Comparison of ENCODE assay signal across 1 cellular context in the genomic region with DNA sequence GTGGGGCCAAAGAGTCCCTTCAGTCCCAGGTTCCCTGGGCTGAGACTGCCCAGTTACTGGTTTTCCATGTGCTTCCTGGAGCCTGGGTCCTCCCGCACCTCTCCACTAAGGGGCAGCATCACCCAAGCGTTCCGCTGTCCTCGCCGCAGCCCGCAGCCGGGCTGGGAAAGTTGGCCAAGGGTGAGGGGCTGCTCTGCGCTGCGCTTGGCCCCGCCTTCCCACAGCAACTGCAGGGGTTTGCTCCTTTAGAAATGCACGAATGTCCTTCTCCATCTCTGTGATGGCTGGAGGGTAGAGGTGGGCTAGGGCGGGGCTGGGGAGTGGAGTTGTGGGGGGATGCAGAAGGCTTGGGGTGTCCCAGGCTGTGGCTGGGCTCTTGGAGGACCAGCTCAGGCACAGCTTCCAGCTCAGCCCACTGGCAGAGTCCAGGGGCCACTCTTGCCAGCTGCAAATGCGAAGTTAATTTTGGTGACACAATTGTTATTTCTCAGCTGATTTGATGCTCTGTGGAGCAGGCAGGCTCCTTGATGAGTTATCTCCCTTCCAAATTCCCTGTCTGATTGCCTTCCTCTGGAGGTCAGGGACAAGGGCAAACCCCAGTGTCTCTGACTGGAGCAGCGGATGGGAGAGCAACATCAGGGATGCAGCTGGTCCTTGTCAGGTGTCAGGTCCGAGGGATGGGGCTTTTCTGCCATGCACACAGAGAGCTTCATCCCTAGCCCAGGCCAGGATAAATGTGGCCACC.
TF ChIP-seq lines count a peak whose summit lies in the region.

No MANE protein-coding gene starts in this region.

TF ChIP-seq in HepG2, 621 proteins besides CTCF, POLR2A, EP300 and RAD21 (continued from another document and continues in another):
- 0 out of 2 replicates have a peak, but pooled peaks have one; percentile 66 for TF ChIP-seq ZNF646 (CRISPR knock-in tag; IDR thresholded peaks at IDR 0.05)
- TF ChIP-seq RERE (CRISPR knock-in tag; IDR thresholded peaks at IDR 0.05; ENCODE audit: low read depth): 0 out of 2 replicates have a peak, but pooled peaks have one; percentile 28
- 0 out of 2 replicates have a peak, but pooled peaks have one; percentile 32 for TF ChIP-seq DMAP1 (CRISPR knock-in tag; IDR thresholded peaks at IDR 0.05)
- peak; percentile 42; the same call in 1 of the 2 replicates for TF ChIP-seq NR2F2 (IDR thresholded peaks at IDR 0.05; ENCODE audit: borderline replicate concordance, low read depth)
- no peak for TF ChIP-seq ZNF282 (IDR thresholded peaks at IDR 0.05; ENCODE audit: partially characterized antibody)
- TF ChIP-seq HOXA3 (CRISPR knock-in tag; IDR thresholded peaks at IDR 0.05): peak; percentile 84
- no peak for TF ChIP-seq REPIN1 (CRISPR knock-in tag; IDR thresholded peaks at IDR 0.05; ENCODE audit: borderline replicate concordance, low read depth)
- peak; percentile 85 for TF ChIP-seq ZNF274 (CRISPR knock-in tag; IDR thresholded peaks at IDR 0.05)
- no peak for TF ChIP-seq HOXA9 (CRISPR knock-in tag; IDR thresholded peaks at IDR 0.05; ENCODE audit: borderline replicate concordance)
- no peak for TF ChIP-seq NR2F6 (IDR thresholded peaks at IDR 0.05)
- TF ChIP-seq NR2F6 (CRISPR knock-in tag; IDR thresholded peaks at IDR 0.05): peak; percentile 77
- TF ChIP-seq MEF2D (CRISPR knock-in tag; IDR thresholded peaks at IDR 0.05): peak; percentile 72; the same call in 1 of the 2 replicates
- TF ChIP-seq ZNF296 (CRISPR knock-in tag; conservative IDR thresholded peaks at IDR 0.05): no peak; the same call in 1 of the 2 replicates
- TF ChIP-seq ZBTB7A (CRISPR knock-in tag; IDR thresholded peaks at IDR 0.05): peak; percentile 65; the same call in 1 of the 2 replicates
- TF ChIP-seq, protein P1, sequence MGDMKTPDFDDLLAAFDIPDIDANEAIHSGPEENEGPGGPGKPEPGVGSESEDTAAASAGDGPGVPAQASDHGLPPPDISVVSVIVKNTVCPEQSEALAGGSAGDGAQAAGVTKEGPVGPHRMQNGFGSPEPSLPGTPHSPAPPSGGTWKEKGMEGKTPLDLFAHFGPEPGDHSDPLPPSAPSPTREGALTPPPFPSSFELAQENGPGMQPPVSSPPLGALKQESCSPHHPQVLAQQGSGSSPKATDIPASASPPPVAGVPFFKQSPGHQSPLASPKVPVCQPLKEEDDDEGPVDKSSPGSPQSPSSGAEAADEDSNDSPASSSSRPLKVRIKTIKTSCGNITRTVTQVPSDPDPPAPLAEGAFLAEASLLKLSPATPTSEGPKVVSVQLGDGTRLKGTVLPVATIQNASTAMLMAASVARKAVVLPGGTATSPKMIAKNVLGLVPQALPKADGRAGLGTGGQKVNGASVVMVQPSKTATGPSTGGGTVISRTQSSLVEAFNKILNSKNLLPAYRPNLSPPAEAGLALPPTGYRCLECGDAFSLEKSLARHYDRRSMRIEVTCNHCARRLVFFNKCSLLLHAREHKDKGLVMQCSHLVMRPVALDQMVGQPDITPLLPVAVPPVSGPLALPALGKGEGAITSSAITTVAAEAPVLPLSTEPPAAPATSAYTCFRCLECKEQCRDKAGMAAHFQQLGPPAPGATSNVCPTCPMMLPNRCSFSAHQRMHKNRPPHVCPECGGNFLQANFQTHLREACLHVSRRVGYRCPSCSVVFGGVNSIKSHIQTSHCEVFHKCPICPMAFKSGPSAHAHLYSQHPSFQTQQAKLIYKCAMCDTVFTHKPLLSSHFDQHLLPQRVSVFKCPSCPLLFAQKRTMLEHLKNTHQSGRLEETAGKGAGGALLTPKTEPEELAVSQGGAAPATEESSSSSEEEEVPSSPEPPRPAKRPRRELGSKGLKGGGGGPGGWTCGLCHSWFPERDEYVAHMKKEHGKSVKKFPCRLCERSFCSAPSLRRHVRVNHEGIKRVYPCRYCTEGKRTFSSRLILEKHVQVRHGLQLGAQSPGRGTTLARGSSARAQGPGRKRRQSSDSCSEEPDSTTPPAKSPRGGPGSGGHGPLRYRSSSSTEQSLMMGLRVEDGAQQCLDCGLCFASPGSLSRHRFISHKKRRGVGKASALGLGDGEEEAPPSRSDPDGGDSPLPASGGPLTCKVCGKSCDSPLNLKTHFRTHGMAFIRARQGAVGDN (CRISPR knock-in tag; IDR thresholded peaks at IDR 0.05): peak; percentile 92
- 0 out of 2 replicates have a peak, but pooled peaks have one; percentile 24 for TF ChIP-seq ZNF616 (CRISPR knock-in tag; IDR thresholded peaks at IDR 0.05; ENCODE audit: low read depth)
- peak; percentile 86 for TF ChIP-seq IKZF4 (CRISPR knock-in tag; IDR thresholded peaks at IDR 0.05; ENCODE audit: borderline replicate concordance, low read depth, not compliant biosample characterization)
- peak; percentile 51; the same call in 1 of the 2 replicates for TF ChIP-seq CHCHD3 (CRISPR knock-in tag; IDR thresholded peaks at IDR 0.05)
- TF ChIP-seq HNRNPLL (IDR thresholded peaks at IDR 0.05; ENCODE audit: low read depth, low read length, poor library complexity, severe bottlenecking): peak; percentile 71
- TF ChIP-seq ZNF660 (CRISPR knock-in tag; IDR thresholded peaks at IDR 0.05; ENCODE audit: borderline replicate concordance, low read depth): no peak
- no peak for TF ChIP-seq ZBTB2 (CRISPR knock-in tag; IDR thresholded peaks at IDR 0.05; ENCODE audit: low read depth)
- TF ChIP-seq PCBP2 (optimal IDR thresholded peaks at IDR 0.05; ENCODE audit: low read depth, low read length, poor library complexity, severe bottlenecking): no peak
- TF ChIP-seq MXD3 (CRISPR knock-in tag; IDR thresholded peaks at IDR 0.05): no peak; the same call in 1 of the 2 replicates
- no peak for TF ChIP-seq SMYD3 (CRISPR knock-in tag; IDR thresholded peaks at IDR 0.05)
- TF ChIP-seq SETDB1 (CRISPR knock-in tag; IDR thresholded peaks at IDR 0.05; ENCODE audit: borderline replicate concordance): no peak
- TF ChIP-seq ZNF414 (CRISPR knock-in tag; IDR thresholded peaks at IDR 0.05): peak; percentile 95
- TF ChIP-seq ZNF891 (CRISPR knock-in tag; IDR thresholded peaks at IDR 0.05): no peak
- TF ChIP-seq KLF15 (CRISPR knock-in tag; IDR thresholded peaks at IDR 0.05; ENCODE audit: borderline replicate concordance): no peak
- TF ChIP-seq, protein P2, sequence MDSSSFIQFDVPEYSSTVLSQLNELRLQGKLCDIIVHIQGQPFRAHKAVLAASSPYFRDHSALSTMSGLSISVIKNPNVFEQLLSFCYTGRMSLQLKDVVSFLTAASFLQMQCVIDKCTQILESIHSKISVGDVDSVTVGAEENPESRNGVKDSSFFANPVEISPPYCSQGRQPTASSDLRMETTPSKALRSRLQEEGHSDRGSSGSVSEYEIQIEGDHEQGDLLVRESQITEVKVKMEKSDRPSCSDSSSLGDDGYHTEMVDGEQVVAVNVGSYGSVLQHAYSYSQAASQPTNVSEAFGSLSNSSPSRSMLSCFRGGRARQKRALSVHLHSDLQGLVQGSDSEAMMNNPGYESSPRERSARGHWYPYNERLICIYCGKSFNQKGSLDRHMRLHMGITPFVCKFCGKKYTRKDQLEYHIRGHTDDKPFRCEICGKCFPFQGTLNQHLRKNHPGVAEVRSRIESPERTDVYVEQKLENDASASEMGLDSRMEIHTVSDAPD (CRISPR knock-in tag; IDR thresholded peaks at IDR 0.05): no peak
- no peak for TF ChIP-seq TCF12 (IDR thresholded peaks at IDR 0.05)
- TF ChIP-seq TCF12 (CRISPR knock-in tag; IDR thresholded peaks at IDR 0.05): peak; percentile 89
- no peak for TF ChIP-seq ZNF234 (CRISPR knock-in tag; conservative IDR thresholded peaks at IDR 0.05)
- TF ChIP-seq YEATS2 (CRISPR knock-in tag; IDR thresholded peaks at IDR 0.05; ENCODE audit: borderline replicate concordance): peak; percentile 69; the same call in 1 of the 2 replicates
- no peak for TF ChIP-seq ZNF879 (CRISPR knock-in tag; IDR thresholded peaks at IDR 0.05)
- TF ChIP-seq AGO2 (optimal IDR thresholded peaks at IDR 0.05; ENCODE audit: low read depth, low read length): no peak
- 0 out of 2 replicates have a peak, but pooled peaks have one; percentile 67 for TF ChIP-seq KDM4B (CRISPR knock-in tag; IDR thresholded peaks at IDR 0.05)
